ENCODE assay signal across 9 cellular contexts in the genomic region with DNA sequence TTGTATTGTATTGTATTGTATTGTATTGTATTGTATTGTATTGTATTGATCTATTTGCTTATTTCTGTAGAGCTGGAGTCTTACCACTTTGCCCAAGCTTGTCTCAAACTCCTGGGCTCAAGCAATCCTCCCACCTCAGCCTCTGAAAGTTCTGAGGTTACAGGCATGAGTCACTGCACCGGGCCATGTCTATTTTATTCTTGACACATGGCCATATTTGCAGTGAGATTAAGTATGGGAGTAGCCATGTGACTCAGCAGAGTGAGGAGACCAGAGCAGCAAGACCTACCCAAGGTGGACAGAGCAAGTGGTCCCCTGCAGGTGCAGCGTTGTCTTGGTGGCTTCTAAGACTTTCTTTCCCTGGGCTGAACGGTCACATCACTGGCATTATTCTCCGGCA. TPM values are rescaled to one million over a fixed set of nuclear protein-coding genes. Genes with fewer than 3 reads are reported as not detected.
A peak's percentile ranks its signal among the peaks of the same experiment; 100 is the strongest.
DNase-seq lines count a peak whose midpoint lies in the region; ATAC-seq and TF ChIP-seq lines count a peak whose summit lies in the region.
"Had no signal": no experiment of that assay in that cellular context is flagged by ENCODE, and none has a peak within 500 bp of the region (broad histone marks: within the 10 kb centered on the region; RNA-seq: fewer than 3 reads in every experiment).

No MANE protein-coding gene starts in this region.

- H3K4me1 ChIP-seq in spleen = no peaks in the 10 kb centered on the region

- TF ChIP-seq CTCF in NB4 (IDR thresholded peaks at IDR 0.05; ENCODE audit: low read depth, low read length) = no peak
- TF ChIP-seq CTCF in spleen (IDR thresholded peaks at IDR 0.05 in 8 of 11, conservative IDR thresholded peaks at IDR 0.05 in 3 of 11) = no peak

- ATAC-seq in GM18858 (IDR thresholded peaks at IDR 0.05; ENCODE audit: unreplicated experiment) = peak; percentile 86
- ATAC-seq in HG02588 (IDR thresholded peaks at IDR 0.05; ENCODE audit: unreplicated experiment) = peak; percentile 90

- H3K4me3 ChIP-seq in NB4 (ENCODE audit: low read depth, low read length) (no peak overlapping the region), spleen (no peak overlapping the region)
- H3K4me3 ChIP-seq: thoracic aorta had no signal

- no peak overlapping the region for H3K27ac ChIP-seq in spleen
- H3K27ac ChIP-seq: thoracic aorta had no signal

- H3K27me3 ChIP-seq in spleen (replicated peaks in 1 of 7) = peaks cover 0 to 75% (median 0%) of the 10 kb centered on the region in 7 donors

- TF ChIP-seq POLR2A in NB4 (IDR thresholded peaks at IDR 0.05; ENCODE audit: extremely low read depth, insufficient read length) = no peak
- no peak for TF ChIP-seq POLR2A in spleen (IDR thresholded peaks at IDR 0.05)

- intact Hi-C loops in spleen (cut with DNase I; ENCODE audit: low total_unique reads) = no loop called here

- no peaks in the 10 kb centered on the region for H3K36me3 ChIP-seq in spleen
- H3K36me3 ChIP-seq: thoracic aorta had no signal

- WGBS in spleen, 5 donors = 80 to 91% (median 88%) methylated on average over 4 of the region's 4 CpGs

- no peaks in the 10 kb centered on the region for H3K9me3 ChIP-seq in spleen
- H3K9me3 ChIP-seq: thoracic aorta had no signal

- peak; percentile 53 for DNase-seq in NB4 (ENCODE audit: low read depth)
- peak; percentile 21 for DNase-seq in kidney glomerular epithelial cell (lab: John Stamatoyannopoulos, UW)
- DNase-seq in cerebellar cortex (ENCODE audit: low spot score) = no peak
- DNase-seq in spleen = no peak
- no peak for DNase-seq in T-helper 9 cell
- DNase-seq in NCI-H2107 (lab: John Stamatoyannopoulos, UW) = no peak

RNA-seq across cellular contexts. Expression of a gene that starts 49.1 kb away (rescaled TPM):
- 10 to 100 TPM; 62.8 to 82.1 (median 72.3) TPM for total RNA-seq in spleen
- 10 to 100 TPM; 49.3 to 57.3 (median 50.4) TPM for polyA plus RNA-seq in spleen

Comparison
In these comparisons a context has a peak if more than half of its experiments do, and no peak if none do; other contexts are left out.
1. DNase-seq: peak in NB4 (single experiment) and kidney glomerular epithelial cell (single experiment); none in cerebellar cortex (single experiment), spleen (single experiment), T-helper 9 cell (single experiment) and NCI-H2107 (single experiment).